ENCODE assay signal across 19 cellular contexts in genomic region chr10:62335326-62335725, GRCh38. TPM values are rescaled to one million over a fixed set of nuclear protein-coding genes. Genes with fewer than 3 reads are reported as not detected.
DNase-seq lines count a peak whose midpoint lies in the region; ATAC-seq and TF ChIP-seq lines count a peak whose summit lies in the region.
"Had no signal": no experiment of that assay in that cellular context is flagged by ENCODE, and none has a peak within 500 bp of the region (broad histone marks: within the 10 kb centered on the region; RNA-seq: fewer than 3 reads in every experiment).

No MANE protein-coding gene starts in this region.

- peaks cover 11% of the 10 kb centered on the region for H3K9me3 Mint-ChIP-seq in memory B cell

- no peak overlapping the region for H3K4me3 ChIP-seq in epithelial cell of esophagus (ENCODE audit: low read length)
- H3K4me3 ChIP-seq: dorsolateral prefrontal cortex, esophagus muscularis mucosa, HAP-1 had no signal

- no peak overlapping the region for H3K4me3 Mint-ChIP-seq in memory B cell
- H3K4me3 Mint-ChIP-seq: activated CD4-positive, alpha-beta T cell treated with anti-CD3 and anti-CD28 coated beads, Interleukin-2, amount 10 ng/mL, durations not matched to agents 24 days and 14 days; natural killer cell had no signal

- peaks cover 18% of the 10 kb centered on the region for H3K4me1 Mint-ChIP-seq in memory B cell
- H3K4me1 Mint-ChIP-seq: activated CD4-positive, alpha-beta T cell treated with anti-CD3 and anti-CD28 coated beads, Interleukin-2, amount 10 ng/mL, durations not matched to agents 24 days and 14 days had no signal

- ATAC-seq in memory B cell (ENCODE audit: low read depth), result peak; percentile 67
- ATAC-seq: natural killer cell had no signal

- DNase-seq in EH (ENCODE audit: low read depth) (peak; percentile 48), M059J (ENCODE audit: low read depth) (peak; percentile 49), epithelial cell of esophagus (ENCODE audit: low read depth) (peak; percentile 61), memory B cell (ENCODE audit: low spot score in 2 of 2) (no peak), CD1c-positive myeloid dendritic cell (ENCODE audit: extremely low spot score) (no peak), GM19240 (ENCODE audit: insufficient read length, low spot score) (no peak)
- no peak for DNase-seq in activated effector memory CD4-positive, alpha-beta T cell treated with Interleukin-2 at 50 U/mL for 16 hours
- DNase-seq: activated CD4-positive, alpha-beta T cell treated with anti-CD3 and anti-CD28 coated beads, Interleukin-2, amount 10 ng/mL, durations not matched to agents 24 days and 14 days; activated gamma-delta T cell; Caco-2; dorsolateral prefrontal cortex; kidney; mesendoderm; natural killer cell; NCI-H1694 treated with DMSO at 0.1 percent for 48 hours; NCI-H446; stimulated activated naive CD4-positive, alpha-beta T cell had no signal

- H3K36me3 Mint-ChIP-seq in memory B cell, result no peaks in the 10 kb centered on the region

- TF ChIP-seq CTCF in epithelial cell of esophagus (IDR thresholded peaks at IDR 0.05; ENCODE audit: insufficient read depth, low read depth, low read length, missing control alignments), result no peak

- peaks cover 4% of the 10 kb centered on the region for H3K27me3 Mint-ChIP-seq in memory B cell

- no peak overlapping the region for H3K27ac Mint-ChIP-seq in memory B cell
- H3K27ac Mint-ChIP-seq: activated CD4-positive, alpha-beta T cell treated with anti-CD3 and anti-CD28 coated beads, Interleukin-2, amount 10 ng/mL, durations not matched to agents 24 days and 14 days; natural killer cell had no signal

RNA-seq across cellular contexts. Expression of gene ZNF365, which starts 38.8 kb away (rescaled TPM):
- 2.9 and 3.2 TPM in 2 replicates for total RNA-seq in M059J (2014; rRNA removed; shearing (Covaris generic))
- total RNA-seq: activated CD4-positive, alpha-beta T cell treated with anti-CD3 and anti-CD28 coated beads, Interleukin-2, amount 10 ng/mL, durations not matched to agents 24 days and 14 days; Caco-2 had no signal

Comparison
In these comparisons a context has a peak if more than half of its experiments do, and no peak if none do; other contexts are left out.
1. DNase-seq: peak in EH (single experiment), M059J (single experiment) and epithelial cell of esophagus (single experiment); none in memory B cell (0 of 2), CD1c-positive myeloid dendritic cell (single experiment), activated effector memory CD4-positive, alpha-beta T cell treated with Interleukin-2 at 50 U/mL for 16 hours (single experiment) and GM19240 (single experiment).